ENCODE assay signal across 9 cellular contexts in genomic region chr17:43791589-43791988, GRCh38. TPM values are rescaled to one million over a fixed set of nuclear protein-coding genes. Genes with fewer than 3 reads are reported as not detected.
A peak's percentile ranks its signal among the peaks of the same experiment; 100 is the strongest.
DNase-seq lines count a peak whose midpoint lies in the region; ATAC-seq and TF ChIP-seq lines count a peak whose summit lies in the region.
"Had no signal": no experiment of that assay in that cellular context is flagged by ENCODE, and none has a peak within 500 bp of the region (broad histone marks: within the 10 kb centered on the region; RNA-seq: fewer than 3 reads in every experiment).

No MANE protein-coding gene starts in this region.

- intact Hi-C loops in aorta (cut with DNase I): no loop called here

- H3K27me3 Mint-ChIP-seq in activated naive CD4-positive, alpha-beta T cell treated with anti-CD3 and anti-CD28 coated beads, Interleukin-2, amount 50 U/mL, for 24 hours: peaks cover 7% of the 10 kb centered on the region
- peaks cover 10% of the 10 kb centered on the region for H3K27me3 Mint-ChIP-seq in endodermal cell (ENCODE audit: insufficient read depth)

- peak overlapping the region; percentile 8 for H3K27ac Mint-ChIP-seq in activated naive CD4-positive, alpha-beta T cell treated with anti-CD3 and anti-CD28 coated beads, Interleukin-2, amount 50 U/mL, for 24 hours
- H3K27ac Mint-ChIP-seq in activated naive CD4-positive, alpha-beta T cell treated with anti-CD3 and anti-CD28 coated beads, Interleukin-2, amount 50 U/mL, for 72 hours: no peak overlapping the region
- no peak overlapping the region for H3K27ac Mint-ChIP-seq in endodermal cell
- H3K27ac Mint-ChIP-seq: CD4-positive, CD25-positive, alpha-beta regulatory T cell had no signal

- peaks cover 8% of the 10 kb centered on the region for H3K4me1 Mint-ChIP-seq in activated naive CD4-positive, alpha-beta T cell treated with anti-CD3 and anti-CD28 coated beads, Interleukin-2, amount 50 U/mL, for 24 hours
- no peaks in the 10 kb centered on the region for H3K4me1 Mint-ChIP-seq in endodermal cell

- no peak for TF ChIP-seq CTCF in endodermal cell (conservative IDR thresholded peaks at IDR 0.05)

- H3K36me3 Mint-ChIP-seq in activated naive CD4-positive, alpha-beta T cell treated with anti-CD3 and anti-CD28 coated beads, Interleukin-2, amount 50 U/mL, for 24 hours: no peaks in the 10 kb centered on the region
- no peaks in the 10 kb centered on the region for H3K36me3 Mint-ChIP-seq in activated naive CD4-positive, alpha-beta T cell treated with anti-CD3 and anti-CD28 coated beads, Interleukin-2, amount 50 U/mL, for 72 hours
- H3K36me3 Mint-ChIP-seq in endodermal cell (ENCODE audit: low read depth): no peaks in the 10 kb centered on the region
- H3K36me3 Mint-ChIP-seq: CD4-positive, CD25-positive, alpha-beta regulatory T cell had no signal

- ATAC-seq in activated naive CD4-positive, alpha-beta T cell treated with anti-CD3 and anti-CD28 coated beads, Interleukin-2, amount 50 U/mL, for 72 hours: no peak
- ATAC-seq in HG03439 (IDR thresholded peaks at IDR 0.05; ENCODE audit: unreplicated experiment) (no peak), HG03175 (IDR thresholded peaks at IDR 0.05; ENCODE audit: unreplicated experiment) (no peak), aorta (ENCODE audit: low FRiP score) (no peak)

- WGBS in endodermal cell (ENCODE audit: insufficient coverage in 1 of 2, insufficient read length in 1 of 2), 2 experiments: 39% methylated on average over 3 of the region's 3 CpGs; no CpG with 5 or more reads in 1 of the 2 experiments
- WGBS in aorta, 2 donors: 22 to 23% methylated on average over 3 of the region's 3 CpGs

- no peak overlapping the region for H3K4me3 ChIP-seq in endodermal cell (ENCODE audit: low read length)
- no peak overlapping the region for H3K4me3 ChIP-seq in aorta (ENCODE audit: low read length in 2 of 2)

- H3K9me3 Mint-ChIP-seq in activated naive CD4-positive, alpha-beta T cell treated with anti-CD3 and anti-CD28 coated beads, Interleukin-2, amount 50 U/mL, for 24 hours: no peaks in the 10 kb centered on the region
- H3K9me3 Mint-ChIP-seq in activated naive CD4-positive, alpha-beta T cell treated with anti-CD3 and anti-CD28 coated beads, Interleukin-2, amount 50 U/mL, for 72 hours: no peaks in the 10 kb centered on the region
- H3K9me3 Mint-ChIP-seq in endodermal cell: peaks cover 11% of the 10 kb centered on the region

- H3K4me1 ChIP-seq in endodermal cell (ENCODE audit: control insufficient read depth, insufficient read depth, low read length): no peaks in the 10 kb centered on the region
- H3K4me1 ChIP-seq in aorta (ENCODE audit: control insufficient read depth in 1 of 2, insufficient read depth in 2 of 2, low read length in 2 of 2): no peaks in the 10 kb centered on the region

- DNase-seq in activated naive CD4-positive, alpha-beta T cell treated with anti-CD3 and anti-CD28 coated beads, Interleukin-2, amount 50 U/mL, for 72 hours (ENCODE audit: low spot score in 2 of 2): no peak
- DNase-seq in NCI-H526 treated with DMSO at 0.1 percent for 48 hours (lab: John Stamatoyannopoulos, UW) (peak; percentile 85), endodermal cell (peak; percentile 70), superior temporal gyrus (ENCODE audit: extremely low spot score) (peak; percentile 66), aorta (no peak)

- no peak overlapping the region for H3K9ac ChIP-seq in endodermal cell (ENCODE audit: extremely low read depth, low read length, poor library complexity, severe bottlenecking)

- no peak overlapping the region for H3K4me3 Mint-ChIP-seq in activated naive CD4-positive, alpha-beta T cell treated with anti-CD3 and anti-CD28 coated beads, Interleukin-2, amount 50 U/mL, for 24 hours
- no peak overlapping the region for H3K4me3 Mint-ChIP-seq in endodermal cell
- H3K4me3 Mint-ChIP-seq: CD4-positive, CD25-positive, alpha-beta regulatory T cell had no signal

- H3K9me3 ChIP-seq in endodermal cell (ENCODE audit: control insufficient read depth, low read length): no peaks in the 10 kb centered on the region
- no peaks in the 10 kb centered on the region for H3K9me3 ChIP-seq in aorta (ENCODE audit: control insufficient read depth, low read length)

- H3K36me3 ChIP-seq in endodermal cell (ENCODE audit: control insufficient read depth, insufficient read depth, low read length) (no peaks in the 10 kb centered on the region), aorta (ENCODE audit: control insufficient read depth in 1 of 2, insufficient read depth in 2 of 2, low read length in 1 of 2) (no peaks in the 10 kb centered on the region)

- H3K27me3 ChIP-seq in endodermal cell (ENCODE audit: control insufficient read depth, insufficient read depth, low read length, poor library complexity, severe bottlenecking) (no peaks in the 10 kb centered on the region), aorta (ENCODE audit: control insufficient read depth in 1 of 2, insufficient read depth in 2 of 2, low read length in 1 of 2) (no peaks in the 10 kb centered on the region)

- H3K27ac ChIP-seq in endodermal cell (ENCODE audit: low read depth, low read length): no peak overlapping the region
- no peak overlapping the region for H3K27ac ChIP-seq in aorta (ENCODE audit: low read depth in 1 of 2, low read length in 2 of 2)

RNA-seq across cellular contexts. Expression of gene CFAP97D1, which starts 11.4 kb away (rescaled TPM):
- total RNA-seq in activated naive CD4-positive, alpha-beta T cell treated with anti-CD3 and anti-CD28 coated beads, Interleukin-2, amount 50 U/mL, for 72 hours: not detected
- not detected for total RNA-seq in endodermal cell
- not detected for polyA plus RNA-seq in endodermal cell (2013, experiment 1 of 2)
- not detected for polyA plus RNA-seq in endodermal cell (2013, experiment 2 of 2)
- total RNA-seq in aorta: not detected
- polyA plus RNA-seq in aorta: under 1 TPM in 1 of 2 donors, not detected in 1; 0.25 TPM
- total RNA-seq: CD4-positive, CD25-positive, alpha-beta regulatory T cell had no signal
- polyA plus RNA-seq: CD4-positive, CD25-positive, alpha-beta regulatory T cell had no signal

RNA-seq across cellular contexts. Expression of gene DUSP3, which starts 12.8 kb away (rescaled TPM):
- 10 to 100 TPM; 15.2 to 24.8 TPM for total RNA-seq in activated naive CD4-positive, alpha-beta T cell treated with anti-CD3 and anti-CD28 coated beads, Interleukin-2, amount 50 U/mL, for 72 hours
- total RNA-seq in endodermal cell (10 to 100 TPM; 25.4 to 31.0 TPM), aorta (100 to 1,000 TPM; 110 to 112 TPM)
- polyA plus RNA-seq in endodermal cell (2013, experiment 1 of 2): 24.9 TPM
- polyA plus RNA-seq in endodermal cell (2013, experiment 2 of 2): 20.0 TPM
- 100 to 1,000 TPM in 1 of 2 donors, 10 to 100 TPM in 1; 68.3 to 123 TPM for polyA plus RNA-seq in aorta

RNA-seq across cellular contexts. Expression of gene SOST, which starts 33.0 kb away (rescaled TPM):
- not detected for total RNA-seq in activated naive CD4-positive, alpha-beta T cell treated with anti-CD3 and anti-CD28 coated beads, Interleukin-2, amount 50 U/mL, for 72 hours
- total RNA-seq in endodermal cell (not detected), aorta (10 to 100 TPM; 21.7 to 34.3 TPM)
- 39.2 TPM for polyA plus RNA-seq in endodermal cell (2013, experiment 1 of 2)
- 37.0 TPM for polyA plus RNA-seq in endodermal cell (2013, experiment 2 of 2)
- polyA plus RNA-seq in aorta: 10 to 100 TPM in 1 of 2 donors, 1 to 10 TPM in 1; 4.8 to 18.2 TPM
- total RNA-seq: CD4-positive, CD25-positive, alpha-beta regulatory T cell had no signal
- polyA plus RNA-seq: CD4-positive, CD25-positive, alpha-beta regulatory T cell had no signal

RNA-seq across cellular contexts. Expression of gene MPP3, which starts 41.4 kb away (rescaled TPM):
- under 1 TPM in 1 of 2 donors, not detected in 1; 0.99 TPM for total RNA-seq in activated naive CD4-positive, alpha-beta T cell treated with anti-CD3 and anti-CD28 coated beads, Interleukin-2, amount 50 U/mL, for 72 hours
- total RNA-seq in endodermal cell (1 to 10 TPM; 5.8 to 6.8 TPM), aorta (10 to 100 TPM; 14.6 to 15.7 TPM)
- polyA plus RNA-seq in endodermal cell (2013, experiment 1 of 2): 6.6 TPM
- polyA plus RNA-seq in endodermal cell (2013, experiment 2 of 2): 10.8 TPM
- 10 to 100 TPM in 1 of 2 donors, 1 to 10 TPM in 1; 3.1 to 25.2 TPM for polyA plus RNA-seq in aorta
- total RNA-seq: CD4-positive, CD25-positive, alpha-beta regulatory T cell had no signal
- polyA plus RNA-seq: CD4-positive, CD25-positive, alpha-beta regulatory T cell had no signal

RNA-seq across cellular contexts. Expression of gene CD300LG, which starts 55.4 kb away (rescaled TPM):
- not detected for total RNA-seq in activated naive CD4-positive, alpha-beta T cell treated with anti-CD3 and anti-CD28 coated beads, Interleukin-2, amount 50 U/mL, for 72 hours
- total RNA-seq in endodermal cell (not detected), aorta (1 to 10 TPM; 3.9 to 9.4 TPM)
- not detected for polyA plus RNA-seq in endodermal cell (2013, experiment 1 of 2)
- polyA plus RNA-seq in endodermal cell (2013, experiment 2 of 2): not detected
- under 1 TPM; 0.05 to 0.13 TPM for polyA plus RNA-seq in aorta
- total RNA-seq: CD4-positive, CD25-positive, alpha-beta regulatory T cell had no signal
- polyA plus RNA-seq: CD4-positive, CD25-positive, alpha-beta regulatory T cell had no signal

Comparison
In these comparisons a context has a peak if more than half of its experiments do, and no peak if none do; other contexts are left out.
1. DNase-seq: peak in NCI-H526 treated with DMSO at 0.1 percent for 48 hours (single experiment), endodermal cell (single experiment) and superior temporal gyrus (single experiment); none in activated naive CD4-positive, alpha-beta T cell treated with anti-CD3 and anti-CD28 coated beads, Interleukin-2, amount 50 U/mL, for 72 hours (0 of 2) and aorta (0 of 2).
2. RNA of gene SOST, which starts 33.0 kb away (total RNA-seq): 21.7 to 34.3 TPM in aorta; not detected in endodermal cell and not detected in activated naive CD4-positive, alpha-beta T cell treated with anti-CD3 and anti-CD28 coated beads, Interleukin-2, amount 50 U/mL, for 72 hours; every median in the first group is over 10 times any median in the second.